ENCODE assay signal across 25 cellular contexts in the genomic region with DNA sequence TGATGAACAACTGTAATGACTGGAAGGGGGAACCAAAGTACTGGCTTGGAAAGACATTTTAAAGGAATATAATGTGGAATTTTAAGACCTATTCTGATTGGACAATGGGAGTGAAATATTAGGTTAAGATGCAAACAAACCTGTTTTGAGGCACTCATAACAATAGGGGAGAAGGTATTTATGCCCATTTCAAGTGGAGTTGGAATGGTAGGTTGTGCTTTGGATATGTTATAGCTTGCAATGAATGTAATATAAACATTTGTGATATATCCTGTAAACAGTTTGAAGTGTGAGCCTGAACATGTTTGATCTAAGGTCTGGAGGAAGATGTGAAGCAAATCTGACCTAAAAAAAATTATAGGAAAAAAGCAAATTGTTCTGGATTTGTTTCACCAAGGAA.
DNase-seq lines count a peak whose midpoint lies in the region; ATAC-seq, FAIRE-seq and TF ChIP-seq lines count a peak whose summit lies in the region.
"Had no signal": no experiment of that assay in that cellular context is flagged by ENCODE, and none has a peak within 500 bp of the region (broad histone marks: within the 10 kb centered on the region; RNA-seq: fewer than 3 reads in every experiment).

No MANE protein-coding gene starts in this region.

- TF ChIP-seq CTCF in fibroblast of villous mesenchyme (IDR thresholded peaks at IDR 0.05; ENCODE audit: insufficient read depth, low read depth, low read length), result no peak

- H3K36me3 ChIP-seq in BLaER1 (peaks cover 37% of the 10 kb centered on the region), SK-N-MC (ENCODE audit: insufficient read depth, low read length) (no peaks in the 10 kb centered on the region; the same call in 1 of the 2 replicates)
- H3K36me3 ChIP-seq: heart left ventricle had no signal

- H3K27me3 ChIP-seq in BLaER1, result no peaks in the 10 kb centered on the region
- H3K27me3 ChIP-seq: heart left ventricle, testis had no signal

- DNase-seq in GM12891 (ENCODE audit: insufficient read length, low spot score) (no peak), SK-N-MC (ENCODE audit: low read depth, low spot score) (no peak), fibroblast of villous mesenchyme (ENCODE audit: low read depth) (peak; percentile 16), left ventricle myocardium superior (no peak)
- DNase-seq: activated CD4-positive, alpha-beta T cell treated with anti-CD3 and anti-CD28 coated beads, Interleukin-2, amount 50 U/mL, for 48 hours; AML-193; aorta; Calu3; effector CD8-positive, alpha-beta T cell; GDM1; heart left ventricle; HFFc6; mesendoderm; NCI-H1436; RPMI8226; small intestine; stimulated activated CD4-positive, alpha-beta T cell treated with anti-CD3 and anti-CD28 coated beads, Interleukin-4, amount 100 ng/mL, for 4 hours; SW 1271; testis had no signal

- H3K4me1 ChIP-seq in BLaER1, result peaks cover 95% of the 10 kb centered on the region
- H3K4me1 ChIP-seq: testis had no signal

- intact Hi-C loops in left ventricle myocardium superior (cut with micrococcal nuclease), result no loop called here

- peak overlapping the region; percentile 61 for H3K4me3 ChIP-seq in BLaER1
- peak overlapping the region; percentile 62; the same call in 1 of the 2 replicates for H3K4me3 ChIP-seq in SK-N-MC
- H3K4me3 ChIP-seq in fibroblast of villous mesenchyme (ENCODE audit: low read depth, low read length), result no peak overlapping the region
- H3K4me3 ChIP-seq: heart left ventricle, testis had no signal

- peak; percentile 5 for FAIRE-seq in GM12891 (lab: Jason Lieb, UNC)
- FAIRE-seq: islet of Langerhans, small intestine had no signal

- peak overlapping the region; percentile 95 for H3K27ac ChIP-seq in BLaER1
- peak overlapping the region; percentile 92 for H3K27ac ChIP-seq in SK-N-MC
- H3K27ac ChIP-seq: heart left ventricle, testis had no signal

- H3K9ac ChIP-seq in BLaER1 (peak overlapping the region; percentile 79), SK-N-MC (ENCODE audit: insufficient read length) (peak overlapping the region; percentile 38)

- ATAC-seq in GM19324 (IDR thresholded peaks at IDR 0.05; ENCODE audit: low FRiP score, unreplicated experiment) (no peak), HG03432 (IDR thresholded peaks at IDR 0.05; ENCODE audit: unreplicated experiment) (no peak), left ventricle myocardium superior (no peak), GM18909 (IDR thresholded peaks at IDR 0.05; ENCODE audit: poor library complexity, unreplicated experiment) (no peak)
- ATAC-seq: heart left ventricle; natural killer cell treated with Interleukin-12 subunit alpha and Interleukin-12 subunit beta and Interleukin-15 and Interleukin-18, amount 100 ng/mL, for 72 hours had no signal

- H3K9me3 ChIP-seq in BLaER1 (no peaks in the 10 kb centered on the region; the same call in 1 of the 2 replicates), SK-N-MC (ENCODE audit: low read depth, low read length) (no peaks in the 10 kb centered on the region)
- H3K9me3 ChIP-seq: heart left ventricle, testis had no signal

- H4K20me1 ChIP-seq in BLaER1, result no peaks in the 10 kb centered on the region

- no peak for TF ChIP-seq POLR2A in GM12891 (IDR thresholded peaks at IDR 0.05; ENCODE audit: low read depth, low read length)

- H3K4me2 ChIP-seq in BLaER1, result peak overlapping the region; percentile 92

TF ChIP-seq in GM12891, 5 proteins besides CTCF, POLR2A, EP300 and RAD21:
- TF ChIP-seq POLR2AphosphoS5 (IDR thresholded peaks at IDR 0.05; ENCODE audit: low read depth, low read length) (no peak), PAX5 (IDR thresholded peaks at IDR 0.05; ENCODE audit: insufficient read depth, low read length, severe bottlenecking) (no peak), SPI1 (IDR thresholded peaks at IDR 0.05; ENCODE audit: low read depth, low read length) (no peak)
TF ChIP-seq in GM12891: peak in this region for 0.
